In genomic region chr11:58654079-58654907, GRCh38 we compare ENCODE assay signal across 8 cellular contexts. TPM values are rescaled to one million over a fixed set of nuclear protein-coding genes. Genes with fewer than 3 reads are reported as not detected.
A peak's percentile ranks its signal among the peaks of the same experiment; 100 is the strongest.
DNase-seq lines count a peak whose midpoint lies in the region; ATAC-seq and TF ChIP-seq lines count a peak whose summit lies in the region.

No MANE protein-coding gene starts in this region.

- H3K9me3 Mint-ChIP-seq in Calu3 (ENCODE audit: low read depth, unreplicated experiment) (no peaks in the 10 kb centered on the region), naive B cell (no peaks in the 10 kb centered on the region)

- BruUV-seq in Calu3 (replicated peaks; lab: Mats Ljungman, UMichigan), result no TSS peak

- H3K4me3 Mint-ChIP-seq in Calu3 (ENCODE audit: low read depth, unreplicated experiment), result no peak overlapping the region
- no peak overlapping the region for H3K4me3 Mint-ChIP-seq in naive B cell

- CTCF ChIA-PET in Calu3 (lab: Charles Lee), result interaction anchor here (0.6 to 1.3 kb wide), 3 partner anchors 23 to 404 kb away, joined by 3 to 6 read pairs (median 3); no protein-coding TSS in a partner anchor

- ATAC-seq in GM19467 (IDR thresholded peaks at IDR 0.05; ENCODE audit: unreplicated experiment) (peak; percentile 97), HG03521 (IDR thresholded peaks at IDR 0.05; ENCODE audit: unreplicated experiment) (peak; percentile 88), naive B cell (ENCODE audit: low read depth in 2 of 2) (peak; percentile 99)

- H3K4me1 Mint-ChIP-seq in Calu3 (ENCODE audit: low read depth, unreplicated experiment) (peaks cover 31% of the 10 kb centered on the region), naive B cell (peaks cover 3 to 9% (median 7%) of the 10 kb centered on the region in 3 donors)

- no peak overlapping the region for H3K4me3 ChIP-seq in epithelial cell of proximal tubule (ENCODE audit: low read depth, low read length)

- peaks cover 7% of the 10 kb centered on the region for H3K36me3 Mint-ChIP-seq in Calu3 (ENCODE audit: insufficient read depth, unreplicated experiment)
- no peaks in the 10 kb centered on the region for H3K36me3 Mint-ChIP-seq in naive B cell

- intact Hi-C loops in Calu3 (cut with micrococcal nuclease; ENCODE audit: unreplicated experiment), result loop anchor here (1.0 to 5.0 kb wide), 5 partner anchors 21 to 405 kb away; no protein-coding TSS in a partner anchor

- DNase-seq in Calu3 (peak; percentile 88), NOMO-1 treated with DMSO at 0.1 percent for 48 hours (lab: John Stamatoyannopoulos, UW; ENCODE audit: unreplicated experiment) (peak; percentile 68), epithelial cell of proximal tubule (ENCODE audit: low read depth) (no peak), naive B cell (peak; percentile 69)
- DNase-seq in activated CD8-positive, alpha-beta memory T cell treated with anti-CD3 and anti-CD28 coated beads, Interleukin-2, amount 50 U/mL, for 24 hours (ENCODE audit: extremely low read depth), result peak; percentile 47
- DNase-seq in stimulated activated CD8-positive, alpha-beta memory T cell treated with anti-CD3 and anti-CD28 coated beads, Interleukin-7, amount 100 ng/mL, for 4 hours (ENCODE audit: low read depth in 2 of 2), result peak; percentile 52 to 61

- H3K27me3 Mint-ChIP-seq in Calu3 (ENCODE audit: unreplicated experiment) (no peaks in the 10 kb centered on the region), naive B cell (peaks cover 0 to 6% (median 4%) of the 10 kb centered on the region in 3 donors)

- TF ChIP-seq CTCF in Calu3 (IDR thresholded peaks at IDR 0.05; ENCODE audit: unreplicated experiment) (peak; percentile 81), epithelial cell of proximal tubule (conservative IDR thresholded peaks at IDR 0.05; ENCODE audit: low read depth, low read length) (peak; percentile 96)

- H3K27ac Mint-ChIP-seq in Calu3 (ENCODE audit: unreplicated experiment), result no peak overlapping the region
- peak overlapping the region in 1 of 6 donors; percentile 76 for H3K27ac Mint-ChIP-seq in naive B cell

RNA-seq across cellular contexts. Expression of gene CNTF, which starts 31.8 kb away (rescaled TPM):
- 4.3 and 5.2 TPM in 2 replicates for total RNA-seq in Calu3 (2022)
- total RNA-seq in epithelial cell of proximal tubule, result 0.29 and 1.2 TPM in 2 replicates
- under 1 TPM in 3 of 6 donors, not detected in 3; 0.15 to 0.35 (median 0.28) TPM for polyA plus RNA-seq in naive B cell (ENCODE audit: low read depth in 6 of 6)
